Comparison of ENCODE assay signal across 8 cellular contexts in the genomic region with DNA sequence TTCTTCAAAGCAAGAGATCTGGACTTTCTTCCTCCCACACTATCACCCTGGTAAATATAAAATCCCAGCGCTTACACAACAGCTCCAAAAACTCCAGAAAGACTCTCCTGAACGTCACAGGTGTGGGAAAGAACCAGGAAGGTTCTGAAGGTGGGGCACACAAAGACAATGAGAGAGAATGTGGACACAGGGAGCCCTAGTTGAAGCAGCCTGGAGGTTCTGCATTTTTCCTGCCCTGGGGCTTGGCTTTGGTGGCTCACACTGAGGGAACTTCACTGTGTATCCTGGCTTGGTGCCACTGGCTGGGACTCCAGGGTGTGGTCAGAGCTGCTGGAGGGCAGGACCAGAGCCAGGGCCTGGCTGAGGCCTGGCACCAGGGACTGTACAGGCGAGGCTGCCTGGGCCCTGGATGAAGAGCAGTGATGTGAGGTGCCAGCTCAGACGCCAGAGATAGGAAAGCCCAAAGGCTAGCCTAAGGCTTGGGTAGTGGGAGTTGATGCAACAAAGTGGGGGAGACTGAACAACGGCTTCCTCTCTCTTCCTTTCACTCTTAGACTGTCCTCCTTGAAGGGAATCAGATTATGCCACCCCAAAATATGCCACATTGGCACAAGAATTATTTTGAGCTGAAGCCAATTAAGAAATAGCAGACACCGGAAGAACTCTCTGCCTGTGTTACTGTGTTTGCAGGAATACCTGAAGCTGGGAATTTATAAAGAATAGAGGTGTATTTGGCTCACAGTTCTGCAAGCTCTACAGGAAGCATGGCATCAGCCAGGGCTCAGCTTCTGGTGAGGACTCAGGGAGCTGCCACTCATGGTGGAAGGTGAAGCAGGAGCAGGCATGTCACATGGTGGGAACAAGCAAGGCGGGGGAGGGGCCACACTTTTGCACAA. TPM values are rescaled to one million over a fixed set of nuclear protein-coding genes. Genes with fewer than 3 reads are reported as not detected.
A peak's percentile ranks its signal among the peaks of the same experiment; 100 is the strongest.
DNase-seq lines count a peak whose midpoint lies in the region; ATAC-seq and TF ChIP-seq lines count a peak whose summit lies in the region.

No MANE protein-coding gene starts in this region.

- no peaks in the 10 kb centered on the region for H3K36me3 Mint-ChIP-seq in effector memory CD8-positive, alpha-beta T cell (ENCODE audit: insufficient read depth)

- H3K4me3 ChIP-seq in mucosa of descending colon, result no peak overlapping the region

- H3K4me1 ChIP-seq in mucosa of descending colon (ENCODE audit: low read depth), result peaks cover 23% of the 10 kb centered on the region

- intact Hi-C loops in mucosa of descending colon (cut with DNase I, micrococcal nuclease), result no loop called here

- no peaks in the 10 kb centered on the region for H3K36me3 ChIP-seq in mucosa of descending colon (ENCODE audit: low read depth)

- peaks cover 12 to 19% of the 10 kb centered on the region in 2 donors for H3K4me1 Mint-ChIP-seq in effector memory CD8-positive, alpha-beta T cell (ENCODE audit: low read depth in 2 of 2)

- peak overlapping the region; percentile 66 to 67 for H3K27ac Mint-ChIP-seq in effector memory CD8-positive, alpha-beta T cell

- H3K27me3 Mint-ChIP-seq in effector memory CD8-positive, alpha-beta T cell, result no peaks in the 10 kb centered on the region

- H3K4me3 Mint-ChIP-seq in effector memory CD8-positive, alpha-beta T cell, result no peak overlapping the region

- DNase-seq in DMS 273 (lab: John Stamatoyannopoulos, UW; ENCODE audit: unreplicated experiment) (peak; percentile 66), DMS 273 treated with DMSO at 0.1 percent for 48 hours (lab: John Stamatoyannopoulos, UW) (no peak), OCI-M1 (lab: John Stamatoyannopoulos, UW) (peak; percentile 69), mucosa of descending colon (peak; percentile 93 to 95 (median 93)), NOMO-1 treated with DMSO at 0.1 percent for 48 hours (lab: John Stamatoyannopoulos, UW; ENCODE audit: unreplicated experiment) (no peak), NCI-H2227 (lab: John Stamatoyannopoulos, UW; ENCODE audit: unreplicated experiment) (no peak), NCI-H1048 (lab: John Stamatoyannopoulos, UW) (no peak)
- no peak for DNase-seq in effector memory CD8-positive, alpha-beta T cell

- no peaks in the 10 kb centered on the region for H3K9me3 ChIP-seq in mucosa of descending colon

- no peaks in the 10 kb centered on the region for H3K9me3 Mint-ChIP-seq in effector memory CD8-positive, alpha-beta T cell

- ATAC-seq in effector memory CD8-positive, alpha-beta T cell (replicated peaks), result no peak
- ATAC-seq in mucosa of descending colon, result peak; percentile 98

- TF ChIP-seq CTCF in mucosa of descending colon (IDR thresholded peaks at IDR 0.05), result no peak

RNA-seq across cellular contexts. Expression of a gene that starts 39.5 kb away (rescaled TPM):
- total RNA-seq in mucosa of descending colon, result 10 to 100 TPM; 66.2 to 76.2 (median 67.7) TPM

RNA-seq across cellular contexts. Expression of a gene that starts 46.4 kb away (rescaled TPM):
- total RNA-seq in mucosa of descending colon, result 10 to 100 TPM; 43.4 to 91.1 (median 48.7) TPM

RNA-seq across cellular contexts. Expression of a gene that starts 53.4 kb away (rescaled TPM):
- 10 to 100 TPM; 37.9 to 59.5 (median 39.6) TPM for total RNA-seq in mucosa of descending colon

Comparison
In these comparisons a context has a peak if more than half of its experiments do, and no peak if none do; other contexts are left out.
1. DNase-seq: peak in DMS 273 (single experiment), OCI-M1 (single experiment) and mucosa of descending colon (3 of 3); none in DMS 273 treated with DMSO at 0.1 percent for 48 hours (single experiment), effector memory CD8-positive, alpha-beta T cell (0 of 3), NOMO-1 treated with DMSO at 0.1 percent for 48 hours (single experiment), NCI-H2227 (single experiment) and NCI-H1048 (single experiment).